ENCODE assay signal across 2 cellular contexts in genomic region chr15:50824507-50824906, GRCh38.
A peak's percentile ranks its signal among the peaks of the same experiment; 100 is the strongest.
TF ChIP-seq lines count a peak whose summit lies in the region.

No MANE protein-coding gene starts in this region.

TF ChIP-seq in IMR-90, 13 proteins besides CTCF, POLR2A, EP300 and RAD21:
- TF ChIP-seq CHD1 (IDR thresholded peaks at IDR 0.05; ENCODE audit: low read depth, low read length) (no peak), CEBPB (IDR thresholded peaks at IDR 0.05; ENCODE audit: low read depth, low read length) (peak; percentile 62)
- TF ChIP-seq, protein P1, sequence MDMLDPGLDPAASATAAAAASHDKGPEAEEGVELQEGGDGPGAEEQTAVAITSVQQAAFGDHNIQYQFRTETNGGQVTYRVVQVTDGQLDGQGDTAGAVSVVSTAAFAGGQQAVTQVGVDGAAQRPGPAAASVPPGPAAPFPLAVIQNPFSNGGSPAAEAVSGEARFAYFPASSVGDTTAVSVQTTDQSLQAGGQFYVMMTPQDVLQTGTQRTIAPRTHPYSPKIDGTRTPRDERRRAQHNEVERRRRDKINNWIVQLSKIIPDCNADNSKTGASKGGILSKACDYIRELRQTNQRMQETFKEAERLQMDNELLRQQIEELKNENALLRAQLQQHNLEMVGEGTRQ (IDR thresholded peaks at IDR 0.05; ENCODE audit: low read depth, low read length) = no peak

TF ChIP-seq in K562, 482 proteins besides CTCF, POLR2A, EP300 and RAD21:
- TF ChIP-seq ZNF263 (CRISPR knock-in tag; IDR thresholded peaks at IDR 0.05; ENCODE audit: borderline replicate concordance) (no peak), ATF3 (IDR thresholded peaks at IDR 0.05) (peak; percentile 63), ATF3 (CRISPR knock-in tag; conservative IDR thresholded peaks at IDR 0.05) (no peak), HMGN3 (IDR thresholded peaks at IDR 0.05; ENCODE audit: borderline replicate concordance, extremely low read depth, insufficient read length, low read depth, low read length) (no peak), CCAR2 (IDR thresholded peaks at IDR 0.05; ENCODE audit: low read depth, low read length) (no peak), PHTF2 (CRISPR knock-in tag; IDR thresholded peaks at IDR 0.05) (no peak), NR2C2 (CRISPR knock-in tag; IDR thresholded peaks at IDR 0.05) (no peak), NR2C2 (tag; IDR thresholded peaks at IDR 0.05) (no peak), CEBPG (CRISPR knock-in tag; IDR thresholded peaks at IDR 0.05) (no peak), CEBPG (tag; conservative IDR thresholded peaks at IDR 0.05 in 1 of 2, IDR thresholded peaks at IDR 0.05 in 1 of 2) (peak; percentile 49 to 61; a peak in 3 of 4 replicates)
- TF ChIP-seq, protein P2, sequence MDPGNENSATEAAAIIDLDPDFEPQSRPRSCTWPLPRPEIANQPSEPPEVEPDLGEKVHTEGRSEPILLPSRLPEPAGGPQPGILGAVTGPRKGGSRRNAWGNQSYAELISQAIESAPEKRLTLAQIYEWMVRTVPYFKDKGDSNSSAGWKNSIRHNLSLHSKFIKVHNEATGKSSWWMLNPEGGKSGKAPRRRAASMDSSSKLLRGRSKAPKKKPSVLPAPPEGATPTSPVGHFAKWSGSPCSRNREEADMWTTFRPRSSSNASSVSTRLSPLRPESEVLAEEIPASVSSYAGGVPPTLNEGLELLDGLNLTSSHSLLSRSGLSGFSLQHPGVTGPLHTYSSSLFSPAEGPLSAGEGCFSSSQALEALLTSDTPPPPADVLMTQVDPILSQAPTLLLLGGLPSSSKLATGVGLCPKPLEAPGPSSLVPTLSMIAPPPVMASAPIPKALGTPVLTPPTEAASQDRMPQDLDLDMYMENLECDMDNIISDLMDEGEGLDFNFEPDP (CRISPR knock-in tag; IDR thresholded peaks at IDR 0.05) = no peak
